Comparison of ENCODE assay signal across 12 cellular contexts in the genomic region with DNA sequence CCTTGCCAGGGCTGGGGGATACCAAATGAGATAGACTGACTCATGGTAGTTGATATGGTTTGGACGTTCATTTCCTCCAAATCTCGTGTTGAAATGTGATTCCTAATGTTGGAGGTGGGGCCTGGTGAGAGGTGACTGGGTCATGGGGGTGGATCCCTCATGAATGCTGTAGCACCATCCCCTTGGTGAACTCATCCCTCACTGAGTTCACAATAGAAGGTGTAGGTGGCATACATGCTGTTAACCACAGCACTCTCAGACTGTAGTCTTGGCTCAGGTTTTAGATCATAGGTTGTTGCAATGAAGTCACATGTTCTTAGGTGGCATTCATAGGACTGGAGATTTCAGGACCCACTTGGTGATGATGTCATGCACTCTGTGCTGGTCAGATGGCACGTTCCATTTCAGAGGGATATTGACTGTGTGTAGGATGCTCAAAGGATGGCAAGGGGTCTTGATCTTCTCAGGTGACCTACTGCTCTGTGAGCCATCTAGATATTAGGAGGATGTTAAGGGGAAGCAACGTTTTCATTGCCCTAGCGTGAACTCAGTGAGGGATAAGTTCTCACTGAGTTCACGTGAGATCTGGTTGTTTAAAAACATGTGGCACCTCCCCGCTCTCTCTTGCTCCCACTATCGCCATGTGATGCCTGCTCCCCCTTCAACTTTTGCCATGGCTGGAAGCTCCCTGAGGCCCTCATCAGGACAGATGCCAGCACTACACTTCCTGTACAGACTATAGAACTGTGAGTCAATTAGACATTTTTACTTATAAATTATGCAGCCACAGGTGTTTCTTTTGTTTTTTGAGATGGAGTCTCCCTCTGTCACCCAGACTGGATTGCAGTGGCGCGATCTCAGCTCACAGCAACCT.
DNase-seq lines count a peak whose midpoint lies in the region; ATAC-seq and TF ChIP-seq lines count a peak whose summit lies in the region.
"Had no signal": no experiment of that assay in that cellular context is flagged by ENCODE, and none has a peak within 500 bp of the region (broad histone marks: within the 10 kb centered on the region; RNA-seq: fewer than 3 reads in every experiment).

No MANE protein-coding gene starts in this region.

- 0 out of 2 replicates have a peak, but pooled peaks have one; percentile 9 for TF ChIP-seq CTCF in BE2C (IDR thresholded peaks at IDR 0.05; ENCODE audit: low read depth, low read length)
- peak; percentile 40; the same call in 2 of the 3 replicates for TF ChIP-seq CTCF in GM12872 (IDR thresholded peaks at IDR 0.05; ENCODE audit: insufficient read depth, low read depth, low read length)
- TF ChIP-seq CTCF in OCI-LY1 (IDR thresholded peaks at IDR 0.05; ENCODE audit: low read length): 0 out of 2 replicates have a peak, but pooled peaks have one; percentile 15
- TF ChIP-seq CTCF in upper lobe of left lung (IDR thresholded peaks at IDR 0.05): no peak

- H3K9me2 ChIP-seq in OCI-LY1 (ENCODE audit: low read depth, low read length): no peaks in the 10 kb centered on the region

- H3K36me3 ChIP-seq in BE2C: no peaks in the 10 kb centered on the region
- no peaks in the 10 kb centered on the region for H3K36me3 ChIP-seq in OCI-LY1 (ENCODE audit: insufficient read depth, low read length)
- H3K36me3 ChIP-seq in upper lobe of left lung: no peaks in the 10 kb centered on the region

- H3K4me1 ChIP-seq in BE2C (no peaks in the 10 kb centered on the region), OCI-LY1 (ENCODE audit: insufficient read depth, low read length, severe bottlenecking) (no peaks in the 10 kb centered on the region), upper lobe of left lung (no peaks in the 10 kb centered on the region)

- WGBS in upper lobe of left lung, 2 donors: 49 to 59% methylated on average over 10 of the region's 10 CpGs

- no peak for TF ChIP-seq EP300 in upper lobe of left lung (IDR thresholded peaks at IDR 0.05)

- no peaks in the 10 kb centered on the region for H3F3A ChIP-seq in OCI-LY1 (ENCODE audit: insufficient read depth, low read length)

- no peak overlapping the region for H3K9ac ChIP-seq in OCI-LY1 (ENCODE audit: low read length)

- H3K79me2 ChIP-seq in OCI-LY1 (ENCODE audit: insufficient read depth, low read length): no peaks in the 10 kb centered on the region

- H3K27ac ChIP-seq in OCI-LY1 (ENCODE audit: low read depth, low read length, poor library complexity, severe bottlenecking): no peak overlapping the region
- peak overlapping the region; percentile 60 for H3K27ac ChIP-seq in epithelial cell of prostate
- no peak overlapping the region for H3K27ac ChIP-seq in upper lobe of left lung

- ATAC-seq in GM21619 (IDR thresholded peaks at IDR 0.05; ENCODE audit: unreplicated experiment): no peak
- ATAC-seq in upper lobe of left lung (ENCODE audit: low FRiP score in 2 of 2): no peak
- no peak for ATAC-seq in GM21360 (IDR thresholded peaks at IDR 0.05; ENCODE audit: unreplicated experiment)

- H2AFZ ChIP-seq in OCI-LY1 (ENCODE audit: low read length): no peak overlapping the region

- no peak overlapping the region for H3K4me2 ChIP-seq in OCI-LY1 (ENCODE audit: low read length)

- H3K4me3 ChIP-seq in BE2C (ENCODE audit: low read depth, low read length) (no peak overlapping the region), OCI-LY1 (ENCODE audit: low read depth, low read length, poor library complexity, severe bottlenecking) (no peak overlapping the region), upper lobe of left lung (no peak overlapping the region)

- no peaks in the 10 kb centered on the region for H4K20me1 ChIP-seq in OCI-LY1 (ENCODE audit: insufficient read depth, low read length)

- H3K9me3 ChIP-seq in BE2C (no peaks in the 10 kb centered on the region), OCI-LY1 (ENCODE audit: low read length) (no peaks in the 10 kb centered on the region), upper lobe of left lung (no peaks in the 10 kb centered on the region)

- DNase-seq in BE2C: no peak
- peak; percentile 50 for DNase-seq in epithelial cell of prostate (ENCODE audit: low read depth, low spot score)
- no peak for DNase-seq in 8988T
- DNase-seq in upper lobe of left lung: no peak
- DNase-seq: GDM1, NCI-H1105, NCI-H510A treated with DMSO at 0.1 percent for 48 hours, Right ventricle myocardium superior had no signal

- no peak for TF ChIP-seq POLR2A in upper lobe of left lung (IDR thresholded peaks at IDR 0.05)

- H3K27me3 ChIP-seq in BE2C (no peaks in the 10 kb centered on the region), OCI-LY1 (ENCODE audit: insufficient read depth, low read length) (no peaks in the 10 kb centered on the region), upper lobe of left lung (no peaks in the 10 kb centered on the region)

Comparison
In these comparisons a context has a peak if more than half of its experiments do, and no peak if none do; other contexts are left out.
1. CTCF ChIP-seq: peak in BE2C (single experiment), GM12872 (single experiment) and OCI-LY1 (single experiment); none in upper lobe of left lung (0 of 6).